Comparison of ENCODE assay signal across 14 cellular contexts in genomic region chr14:104390941-104391901, GRCh38.
DNase-seq lines count a peak whose midpoint lies in the region; ATAC-seq and TF ChIP-seq lines count a peak whose summit lies in the region.
"Had no signal": no experiment of that assay in that cellular context is flagged by ENCODE, and none has a peak within 500 bp of the region (broad histone marks: within the 10 kb centered on the region; RNA-seq: fewer than 3 reads in every experiment).

No MANE protein-coding gene starts in this region.

- no peak for TF ChIP-seq POLR2A in spleen (IDR thresholded peaks at IDR 0.05)

- peak overlapping the region; percentile 90 for H3K27ac Mint-ChIP-seq in activated CD4-positive, alpha-beta T cell treated with anti-CD3 and anti-CD28 coated beads, Interleukin-2, amount 10 ng/mL, durations not matched to agents 7 days and 5 days
- H3K27ac Mint-ChIP-seq in activated CD4-positive, alpha-beta T cell treated with anti-CD3 and anti-CD28 coated beads, Interleukin-2, amount 10 ng/mL, durations not matched to agents 24 days and 14 days = no peak overlapping the region

- H3K4me1 Mint-ChIP-seq in activated CD4-positive, alpha-beta T cell treated with anti-CD3 and anti-CD28 coated beads, Interleukin-2, amount 10 ng/mL, durations not matched to agents 7 days and 5 days = peaks cover 63% of the 10 kb centered on the region
- peaks cover 31% of the 10 kb centered on the region for H3K4me1 Mint-ChIP-seq in activated CD4-positive, alpha-beta T cell treated with anti-CD3 and anti-CD28 coated beads, Interleukin-2, amount 10 ng/mL, durations not matched to agents 24 days and 14 days

- H3K27ac ChIP-seq in coronary artery (no peak overlapping the region), spleen (peak overlapping the region in 2 of 8 donors; percentile 6 to 33)
- H3K27ac ChIP-seq: epithelial cell of prostate had no signal

- H3K4me3 ChIP-seq in coronary artery (no peak overlapping the region), spleen (no peak overlapping the region)
- H3K4me3 ChIP-seq: skin epidermis had no signal

- peaks cover 2% of the 10 kb centered on the region for H3K9me3 Mint-ChIP-seq in activated CD4-positive, alpha-beta T cell treated with anti-CD3 and anti-CD28 coated beads, Interleukin-2, amount 10 ng/mL, durations not matched to agents 7 days and 5 days
- no peaks in the 10 kb centered on the region for H3K9me3 Mint-ChIP-seq in activated CD4-positive, alpha-beta T cell treated with anti-CD3 and anti-CD28 coated beads, Interleukin-2, amount 10 ng/mL, durations not matched to agents 24 days and 14 days

- H3K9me3 ChIP-seq in spleen = peaks cover 0 to under 1% (median 0%) of the 10 kb centered on the region in 8 donors

- DNase-seq in activated CD4-positive, alpha-beta T cell treated with anti-CD3 and anti-CD28 coated beads, Interleukin-2, amount 10 ng/mL, durations not matched to agents 7 days and 5 days = peak; percentile 3
- DNase-seq in activated CD4-positive, alpha-beta T cell treated with anti-CD3 and anti-CD28 coated beads, Interleukin-2, amount 10 ng/mL, durations not matched to agents 24 days and 14 days = no peak
- peak; percentile 70 for DNase-seq in NCI-H2171 (lab: John Stamatoyannopoulos, UW)
- peak; percentile 46 for DNase-seq in coronary artery (ENCODE audit: low spot score)
- peak; percentile 77 for DNase-seq in spleen
- no peak for DNase-seq in germinal center (ENCODE audit: low spot score)
- DNase-seq: ACHN; activated CD4-positive, alpha-beta T cell treated with anti-CD3 and anti-CD28 coated beads, Interleukin-2, amount 50 U/mL, for 1 hour; NCI-H2227 treated with DMSO at 0.1 percent for 48 hours had no signal

- H3K36me3 ChIP-seq in spleen = no peaks in the 10 kb centered on the region

- H3K27me3 ChIP-seq in spleen (replicated peaks in 1 of 7) = peaks cover 0 to 14% (median 0%) of the 10 kb centered on the region in 7 donors

- intact Hi-C loops in activated CD4-positive, alpha-beta T cell treated with anti-CD3 and anti-CD28 coated beads, Interleukin-2, amount 10 ng/mL, durations not matched to agents 24 days and 14 days (cut with micrococcal nuclease) = no loop called here
- intact Hi-C loops in spleen (cut with DNase I; ENCODE audit: low total_unique reads) = no loop called here

- H3K4me3 Mint-ChIP-seq in activated CD4-positive, alpha-beta T cell treated with anti-CD3 and anti-CD28 coated beads, Interleukin-2, amount 10 ng/mL, durations not matched to agents 7 days and 5 days = no peak overlapping the region
- H3K4me3 Mint-ChIP-seq in activated CD4-positive, alpha-beta T cell treated with anti-CD3 and anti-CD28 coated beads, Interleukin-2, amount 10 ng/mL, durations not matched to agents 24 days and 14 days = no peak overlapping the region

- H3K27me3 Mint-ChIP-seq in activated CD4-positive, alpha-beta T cell treated with anti-CD3 and anti-CD28 coated beads, Interleukin-2, amount 10 ng/mL, durations not matched to agents 7 days and 5 days = no peaks in the 10 kb centered on the region
- no peaks in the 10 kb centered on the region for H3K27me3 Mint-ChIP-seq in activated CD4-positive, alpha-beta T cell treated with anti-CD3 and anti-CD28 coated beads, Interleukin-2, amount 10 ng/mL, durations not matched to agents 24 days and 14 days

- 67 to 74% (median 73%) methylated on average over 30 to 33 of the region's 33 CpGs for WGBS in spleen, 5 donors

- CTCF ChIA-PET in activated CD4-positive, alpha-beta T cell treated with anti-CD3 and anti-CD28 coated beads, Interleukin-2, amount 10 ng/mL, durations not matched to agents 7 days and 5 days (lab: Charles Lee) = no interaction called here

- ATAC-seq in HG03460 (IDR thresholded peaks at IDR 0.05; ENCODE audit: unreplicated experiment) (no peak), HG03439 (IDR thresholded peaks at IDR 0.05; ENCODE audit: unreplicated experiment) (no peak)
- ATAC-seq: HepG2 had no signal

- POLR2A ChIA-PET in activated CD4-positive, alpha-beta T cell treated with anti-CD3 and anti-CD28 coated beads, Interleukin-2, amount 10 ng/mL, durations not matched to agents 7 days and 5 days (lab: Charles Lee) = no interaction called here

- peaks cover 3% of the 10 kb centered on the region for H3K36me3 Mint-ChIP-seq in activated CD4-positive, alpha-beta T cell treated with anti-CD3 and anti-CD28 coated beads, Interleukin-2, amount 10 ng/mL, durations not matched to agents 7 days and 5 days (ENCODE audit: low read depth)
- no peaks in the 10 kb centered on the region for H3K36me3 Mint-ChIP-seq in activated CD4-positive, alpha-beta T cell treated with anti-CD3 and anti-CD28 coated beads, Interleukin-2, amount 10 ng/mL, durations not matched to agents 24 days and 14 days (ENCODE audit: low read depth)

- peaks cover 20 to 100% (median 87%) of the 10 kb centered on the region in 6 donors for H3K4me1 ChIP-seq in spleen

- TF ChIP-seq CTCF in coronary artery (IDR thresholded peaks at IDR 0.05) (no peak), spleen (IDR thresholded peaks at IDR 0.05 in 8 of 11, conservative IDR thresholded peaks at IDR 0.05 in 3 of 11) (no peak)

Comparison
In these comparisons a context has a peak if more than half of its experiments do, and no peak if none do; other contexts are left out.
1. DNase-seq: peak in activated CD4-positive, alpha-beta T cell treated with anti-CD3 and anti-CD28 coated beads, Interleukin-2, amount 10 ng/mL, durations not matched to agents 7 days and 5 days (single experiment), NCI-H2171 (single experiment), coronary artery (single experiment) and spleen (single experiment); none in activated CD4-positive, alpha-beta T cell treated with anti-CD3 and anti-CD28 coated beads, Interleukin-2, amount 10 ng/mL, durations not matched to agents 24 days and 14 days (single experiment) and germinal center (single experiment).